Comparison of ENCODE assay signal across 8 cellular contexts in genomic region chr1:226002667-226003501, GRCh38. TPM values are rescaled to one million over a fixed set of nuclear protein-coding genes. Genes with fewer than 3 reads are reported as not detected.
DNase-seq lines count a peak whose midpoint lies in the region; TF ChIP-seq lines count a peak whose summit lies in the region.

No MANE protein-coding gene starts in this region.

- no peak overlapping the region for H3K9ac ChIP-seq in HUES64 (ENCODE audit: low read depth, low read length)

- BruUV-seq in Caco-2 (replicated peaks; lab: Mats Ljungman, UMichigan), result no TSS peak

- no peaks in the 10 kb centered on the region for H3K27me3 ChIP-seq in Caco-2 (replicated peaks; ENCODE audit: control insufficient read depth, insufficient read depth, low read length)
- no peaks in the 10 kb centered on the region for H3K27me3 ChIP-seq in HUES64 (ENCODE audit: insufficient read depth, low read length)
- H3K27me3 ChIP-seq in vagina, result no peaks in the 10 kb centered on the region

- H3K4me1 Mint-ChIP-seq in Caco-2 (ENCODE audit: low read depth, unreplicated experiment), result peaks cover 6% of the 10 kb centered on the region

- DNase-seq in Caco-2 (peak; percentile 45 to 69), RPMI7951 (ENCODE audit: low read depth) (peak; percentile 85), cerebellar cortex (ENCODE audit: low spot score) (peak; percentile 77), lower leg skin (ENCODE audit: low spot score in 2 of 2) (peak; percentile 84 to 93), vagina (ENCODE audit: extremely low spot score in 2 of 2) (no peak), mesenteric fat pad (ENCODE audit: low spot score) (no peak), ureter (ENCODE audit: low spot score) (no peak)

- H3K4me1 ChIP-seq in Caco-2 (peaks cover 15% of the 10 kb centered on the region), HUES64 (ENCODE audit: insufficient read depth, low read length) (peaks cover 21% of the 10 kb centered on the region), vagina (peaks cover 21% of the 10 kb centered on the region)

- H3K9me3 ChIP-seq in Caco-2, result no peaks in the 10 kb centered on the region
- H3K9me3 ChIP-seq in HUES64 (ENCODE audit: insufficient read depth, low read depth, low read length), result no peaks in the 10 kb centered on the region
- no peaks in the 10 kb centered on the region for H3K9me3 ChIP-seq in vagina

- H3K36me3 ChIP-seq in Caco-2 (ENCODE audit: control insufficient read depth, insufficient read depth, low read length) (no peaks in the 10 kb centered on the region), HUES64 (ENCODE audit: insufficient read depth, low read length) (no peaks in the 10 kb centered on the region), vagina (no peaks in the 10 kb centered on the region)

- POLR2A ChIA-PET in Caco-2 (lab: Charles Lee), result no interaction called here

- H3K27me3 Mint-ChIP-seq in Caco-2 (ENCODE audit: insufficient read depth, unreplicated experiment), result no peaks in the 10 kb centered on the region

- peak overlapping the region; percentile 11; the same call in 1 of the 2 replicates for H3K27ac ChIP-seq in HUES64 (ENCODE audit: low read depth, low read length)
- H3K27ac ChIP-seq in vagina, result peak overlapping the region; percentile 54

- H3K9me3 Mint-ChIP-seq in Caco-2 (ENCODE audit: unreplicated experiment), result no peaks in the 10 kb centered on the region

- TF ChIP-seq POLR2A in lower leg skin (IDR thresholded peaks at IDR 0.05) (no peak), vagina (IDR thresholded peaks at IDR 0.05) (no peak)

- intact Hi-C loops in Caco-2 (cut with micrococcal nuclease; ENCODE audit: unreplicated experiment) (no loop called here), lower leg skin (cut with DNase I; ENCODE audit: low total_unique reads) (no loop called here), vagina (cut with DNase I) (loop anchor here (5.0 kb wide), 2 partner anchors 59 to 109 kb away; partner anchors contain the start of gene H3-3A)

- CTCF ChIA-PET in Caco-2 (lab: Charles Lee), result interaction anchor here (1.3 kb wide), 1 partner anchor 62 kb away, joined by 4 read pairs; no protein-coding TSS in a partner anchor

- H3K4me3 ChIP-seq in Caco-2 (ENCODE audit: low read depth, low read length) (no peak overlapping the region), HUES64 (ENCODE audit: low read length) (no peak overlapping the region), lower leg skin (ENCODE audit: low read depth, poor library complexity, severe bottlenecking) (no peak overlapping the region), vagina (no peak overlapping the region)

- TF ChIP-seq CTCF in Caco-2 (IDR thresholded peaks at IDR 0.05; ENCODE audit: insufficient read depth in 1 of 2, low read depth in 1 of 2, low read length in 1 of 2, severe bottlenecking in 1 of 2, unreplicated experiment in 1 of 2) (no peak), lower leg skin (IDR thresholded peaks at IDR 0.05) (no peak), vagina (IDR thresholded peaks at IDR 0.05) (no peak)

- H3K27ac Mint-ChIP-seq in Caco-2 (ENCODE audit: unreplicated experiment), result no peak overlapping the region

- peaks cover 13% of the 10 kb centered on the region for H3K36me3 Mint-ChIP-seq in Caco-2 (ENCODE audit: insufficient read depth, unreplicated experiment)

- 50% methylated on average over 4 of the region's 4 CpGs for WGBS in HUES64
- 38% methylated on average over 4 of the region's 4 CpGs for WGBS in lower leg skin, 2 donors

- no peak overlapping the region for H3K4me3 Mint-ChIP-seq in Caco-2 (ENCODE audit: unreplicated experiment)

RNA-seq across cellular contexts. Expression of gene SDE2, which starts 3.7 kb away (rescaled TPM):
- total RNA-seq in Caco-2 (2022) (16.6 and 18.6 TPM in 2 replicates), lower leg skin (10 to 100 TPM; 26.2 to 32.7 (median 30.9) TPM), vagina (14.7 TPM), mesenteric fat pad (20.1 TPM), ureter (17.8 TPM)
- 11.2 TPM for polyA plus RNA-seq in HUES64 (2013, experiment 1 of 2)
- 11.3 TPM for polyA plus RNA-seq in HUES64 (2013, experiment 2 of 2)
- 10.5 and 14.0 TPM in 2 replicates for total RNA-seq in RPMI7951 (2014; rRNA removed; shearing (Covaris generic))

RNA-seq across cellular contexts. Expression of gene H3-3A, which starts 59.6 kb away (rescaled TPM):
- 512 and 554 TPM in 2 replicates for total RNA-seq in Caco-2 (2022)
- 1,082 TPM for polyA plus RNA-seq in HUES64 (2013, experiment 1 of 2)
- 1,153 TPM for polyA plus RNA-seq in HUES64 (2013, experiment 2 of 2)
- total RNA-seq in RPMI7951 (2014; rRNA removed; shearing (Covaris generic)), result 376 and 427 TPM in 2 replicates
- 100 to 1,000 TPM; 304 to 569 (median 410) TPM for total RNA-seq in lower leg skin
- total RNA-seq in vagina, result 263 TPM
- total RNA-seq in mesenteric fat pad, result 321 TPM
- 501 TPM for total RNA-seq in ureter

Comparison
In these comparisons a context has a peak if more than half of its experiments do, and no peak if none do; other contexts are left out.
1. DNase-seq: peak in Caco-2 (2 of 2), RPMI7951 (single experiment), cerebellar cortex (single experiment) and lower leg skin (2 of 2); none in vagina (0 of 2), mesenteric fat pad (single experiment) and ureter (single experiment).